ENCODE assay signal across 20 cellular contexts in genomic region chrX:28649541-28649940, GRCh38.
A peak's percentile ranks its signal among the peaks of the same experiment; 100 is the strongest.
DNase-seq lines count a peak whose midpoint lies in the region; ATAC-seq and TF ChIP-seq lines count a peak whose summit lies in the region.
"Had no signal": no experiment of that assay in that cellular context is flagged by ENCODE, and none has a peak within 500 bp of the region (broad histone marks: within the 10 kb centered on the region; RNA-seq: fewer than 3 reads in every experiment).

No MANE protein-coding gene starts in this region.

- H3K4me1 Mint-ChIP-seq in activated T-cell treated with anti-CD3 and anti-CD28 coated beads, Interleukin-2, amount 50 U/mL, for 72 hours (ENCODE audit: low read depth), result no peaks in the 10 kb centered on the region
- H3K4me1 Mint-ChIP-seq in CD8-positive, alpha-beta T cell (ENCODE audit: low read depth), result no peaks in the 10 kb centered on the region
- H3K4me1 Mint-ChIP-seq: B cell; CD8-positive, alpha-beta memory T cell had no signal

- no peak for TF ChIP-seq CTCF in fibroblast of the aortic adventitia (IDR thresholded peaks at IDR 0.05; ENCODE audit: insufficient read depth, low read length)
- no peak for TF ChIP-seq CTCF in CD8-positive, alpha-beta T cell (IDR thresholded peaks at IDR 0.05)

- H3K9me3 Mint-ChIP-seq in activated T-cell treated with anti-CD3 and anti-CD28 coated beads, Interleukin-2, amount 50 U/mL, for 72 hours, result peaks cover 0 to 9% of the 10 kb centered on the region in 2 donors
- peaks cover 2% of the 10 kb centered on the region for H3K9me3 Mint-ChIP-seq in CD8-positive, alpha-beta T cell
- H3K9me3 Mint-ChIP-seq: GM23338 had no signal

- H3K9me3 ChIP-seq in CD8-positive, alpha-beta T cell (ENCODE audit: low read length), result no peaks in the 10 kb centered on the region

- no peak overlapping the region for H3K27ac ChIP-seq in CD8-positive, alpha-beta T cell (ENCODE audit: low read depth, low read length)
- H3K27ac ChIP-seq: BLaER1, C4-2B had no signal

- H3K27ac Mint-ChIP-seq in activated T-cell treated with anti-CD3 and anti-CD28 coated beads, Interleukin-2, amount 50 U/mL, for 72 hours, result no peak overlapping the region
- H3K27ac Mint-ChIP-seq in CD8-positive, alpha-beta T cell, result no peak overlapping the region
- H3K27ac Mint-ChIP-seq: B cell; CD4-positive, CD25-positive, alpha-beta regulatory T cell; CD8-positive, alpha-beta memory T cell; GM23338; H9 had no signal

- H3K27me3 ChIP-seq in CD8-positive, alpha-beta T cell (ENCODE audit: insufficient read depth, low read length), result no peaks in the 10 kb centered on the region
- H3K27me3 ChIP-seq: BLaER1 had no signal

- CTCF ChIA-PET in CD8-positive, alpha-beta T cell (lab: Charles Lee), result no interaction called here

- no peak for ATAC-seq in activated T-cell treated with anti-CD3 and anti-CD28 coated beads, Interleukin-2, amount 50 U/mL, for 72 hours (replicated peaks in 1 of 2)
- ATAC-seq in HG02610 (IDR thresholded peaks at IDR 0.05; ENCODE audit: unreplicated experiment), result no peak
- no peak for ATAC-seq in CD8-positive, alpha-beta T cell
- ATAC-seq: GM12878, GM23338, HCT116 had no signal

- POLR2A ChIA-PET in CD8-positive, alpha-beta T cell (lab: Charles Lee), result no interaction called here

- no peaks in the 10 kb centered on the region for H3K36me3 ChIP-seq in CD8-positive, alpha-beta T cell (ENCODE audit: insufficient read depth, low read length)
- H3K36me3 ChIP-seq: BLaER1 had no signal

- H3K36me3 Mint-ChIP-seq in activated T-cell treated with anti-CD3 and anti-CD28 coated beads, Interleukin-2, amount 50 U/mL, for 72 hours (ENCODE audit: insufficient read depth in 2 of 2), result no peaks in the 10 kb centered on the region
- no peaks in the 10 kb centered on the region for H3K36me3 Mint-ChIP-seq in CD8-positive, alpha-beta T cell
- H3K36me3 Mint-ChIP-seq: CD4-positive, CD25-positive, alpha-beta regulatory T cell; CD8-positive, alpha-beta memory T cell had no signal

- no peaks in the 10 kb centered on the region for H3K4me1 ChIP-seq in CD8-positive, alpha-beta T cell (ENCODE audit: insufficient read depth, low read length)
- H3K4me1 ChIP-seq: BLaER1 had no signal

- H3K4me3 ChIP-seq in fibroblast of the aortic adventitia (ENCODE audit: low read depth, low read length), result no peak overlapping the region
- H3K4me3 ChIP-seq in CD8-positive, alpha-beta T cell (ENCODE audit: low read depth, low read length), result no peak overlapping the region
- H3K4me3 ChIP-seq: BLaER1, GM12878, GM23338 had no signal

- no peaks in the 10 kb centered on the region for H3K27me3 Mint-ChIP-seq in activated T-cell treated with anti-CD3 and anti-CD28 coated beads, Interleukin-2, amount 50 U/mL, for 72 hours (ENCODE audit: low read depth)
- H3K27me3 Mint-ChIP-seq in CD8-positive, alpha-beta T cell (ENCODE audit: low read depth), result no peaks in the 10 kb centered on the region
- H3K27me3 Mint-ChIP-seq: B cell; CD4-positive, CD25-positive, alpha-beta regulatory T cell; CD8-positive, alpha-beta memory T cell had no signal

- H3K4me3 Mint-ChIP-seq in activated T-cell treated with anti-CD3 and anti-CD28 coated beads, Interleukin-2, amount 50 U/mL, for 72 hours, result no peak overlapping the region
- no peak overlapping the region for H3K4me3 Mint-ChIP-seq in CD8-positive, alpha-beta T cell
- H3K4me3 Mint-ChIP-seq: B cell; CD4-positive, CD25-positive, alpha-beta regulatory T cell; CD8-positive, alpha-beta memory T cell; GM23338; H9 had no signal

- DNase-seq in HT1080 (ENCODE audit: low read depth) (peak; percentile 0), M059J (ENCODE audit: low read depth) (peak; percentile 1), RKO (ENCODE audit: low spot score) (peak; percentile 3), fibroblast of the aortic adventitia (ENCODE audit: low read depth) (peak; percentile 1)
- DNase-seq in activated T-cell treated with anti-CD3 and anti-CD28 coated beads, Interleukin-2, amount 50 U/mL, for 72 hours, result no peak
- no peak for DNase-seq in CD8-positive, alpha-beta T cell
- DNase-seq: CD4-positive, CD25-positive, alpha-beta regulatory T cell; CD8-positive, alpha-beta memory T cell; DMS 273 treated with DMSO at 0.1 percent for 48 hours; DMS79; EL; GDM1; H9 had no signal

- intact Hi-C loops in CD8-positive, alpha-beta T cell (cut with DNase I, micrococcal nuclease), result no loop called here

Comparison
In these comparisons a context has a peak if more than half of its experiments do, and no peak if none do; other contexts are left out.
1. DNase-seq: peak in HT1080 (single experiment), M059J (single experiment), RKO (single experiment) and fibroblast of the aortic adventitia (single experiment); none in activated T-cell treated with anti-CD3 and anti-CD28 coated beads, Interleukin-2, amount 50 U/mL, for 72 hours (0 of 2) and CD8-positive, alpha-beta T cell (0 of 7).